In genomic region chr13:50467156-50467814, GRCh38 we compare ENCODE assay signal across 22 cellular contexts.
DNase-seq lines count a peak whose midpoint lies in the region; ATAC-seq, FAIRE-seq and TF ChIP-seq lines count a peak whose summit lies in the region.
"Had no signal": no experiment of that assay in that cellular context is flagged by ENCODE, and none has a peak within 500 bp of the region (broad histone marks: within the 10 kb centered on the region; RNA-seq: fewer than 3 reads in every experiment).

No MANE protein-coding gene starts in this region.

- intact Hi-C loops in CD8-positive, alpha-beta T cell (cut with DNase I, micrococcal nuclease): no loop called here
- intact Hi-C loops in prostate gland (cut with DNase I): no loop called here

- H3K36me3 Mint-ChIP-seq in neural crest cell (ENCODE audit: low read depth): no peaks in the 10 kb centered on the region
- H3K36me3 Mint-ChIP-seq in CD8-positive, alpha-beta T cell: no peaks in the 10 kb centered on the region
- H3K36me3 Mint-ChIP-seq: CD14-positive monocyte had no signal

- H3K4me1 ChIP-seq in CD8-positive, alpha-beta T cell (ENCODE audit: insufficient read depth, low read length): no peaks in the 10 kb centered on the region
- no peaks in the 10 kb centered on the region for H3K4me1 ChIP-seq in prostate gland (replicated peaks)
- H3K4me1 ChIP-seq: Peyer's patch had no signal

- H3K27me3 Mint-ChIP-seq in neural crest cell (ENCODE audit: low read depth): no peaks in the 10 kb centered on the region
- no peaks in the 10 kb centered on the region for H3K27me3 Mint-ChIP-seq in CD8-positive, alpha-beta T cell (ENCODE audit: low read depth)

- WGBS in prostate gland: 54% methylated on average over 10 of the region's 10 CpGs

- CTCF ChIA-PET in CD8-positive, alpha-beta T cell (lab: Charles Lee): interaction anchor here (0.6 kb wide), 1 partner anchor 130 kb away, joined by 3 read pairs; no protein-coding TSS in a partner anchor

- ATAC-seq in CD8-positive, alpha-beta T cell: no peak
- ATAC-seq: HepG2, SK-N-SH treated with all-trans-retinoic acid at 6 μM for 48 hours had no signal

- DNase-seq in DMS79 treated with DMSO at 0.1 percent for 48 hours (lab: John Stamatoyannopoulos, UW): peak; percentile 38
- DNase-seq in NCI-H187 (lab: John Stamatoyannopoulos, UW): peak; percentile 76 to 89
- DNase-seq in bronchial epithelial cell (ENCODE audit: low read depth): no peak
- no peak for DNase-seq in neural crest cell (ENCODE audit: low read depth, low spot score)
- no peak for DNase-seq in stimulated activated CD4-positive, alpha-beta T cell treated with anti-CD3 and anti-CD28 coated beads, Interleukin-1b, Interleukin-23, amount 100 ng/mL, for 48 hours
- DNase-seq in CD8-positive, alpha-beta T cell: no peak
- DNase-seq in prostate gland (ENCODE audit: low spot score): no peak
- DNase-seq in NCI-H1105 treated with DMSO at 0.1 percent for 48 hours (lab: John Stamatoyannopoulos, UW): no peak
- DNase-seq: AML-193, COR-L47, DMS153, HFFc6, NCI-H1048, NCI-H2029, NCI-H524, Peyer's patch, SHP77 had no signal

- no peak overlapping the region for H3K4me3 Mint-ChIP-seq in neural crest cell
- no peak overlapping the region for H3K4me3 Mint-ChIP-seq in CD8-positive, alpha-beta T cell
- H3K4me3 Mint-ChIP-seq: CD14-positive monocyte, HFFc6 had no signal

- H3K27ac Mint-ChIP-seq in neural crest cell (ENCODE audit: unreplicated experiment): peak overlapping the region; percentile 44
- no peak overlapping the region for H3K27ac Mint-ChIP-seq in CD8-positive, alpha-beta T cell
- H3K27ac Mint-ChIP-seq: CD14-positive monocyte, HFFc6 had no signal

- POLR2A ChIA-PET in CD8-positive, alpha-beta T cell (lab: Charles Lee): no interaction called here

- H3K4me3 ChIP-seq in bronchial epithelial cell (ENCODE audit: low read depth, low read length): no peak overlapping the region
- no peak overlapping the region for H3K4me3 ChIP-seq in CD8-positive, alpha-beta T cell (ENCODE audit: low read depth, low read length)
- H3K4me3 ChIP-seq in prostate gland: no peak overlapping the region
- H3K4me3 ChIP-seq: Peyer's patch had no signal

- H3K27ac ChIP-seq in CD8-positive, alpha-beta T cell (ENCODE audit: low read depth, low read length): no peak overlapping the region
- H3K27ac ChIP-seq in prostate gland: no peak overlapping the region
- H3K27ac ChIP-seq: KMS-11, Peyer's patch had no signal

- TF ChIP-seq CTCF in bronchial epithelial cell (IDR thresholded peaks at IDR 0.05; ENCODE audit: insufficient read depth, low read length, severe bottlenecking): no peak
- no peak for TF ChIP-seq CTCF in neural crest cell (conservative IDR thresholded peaks at IDR 0.05)
- TF ChIP-seq CTCF in CD8-positive, alpha-beta T cell (IDR thresholded peaks at IDR 0.05): no peak
- no peak for TF ChIP-seq CTCF in prostate gland (IDR thresholded peaks at IDR 0.05)

- no peak for TF ChIP-seq POLR2A in prostate gland (IDR thresholded peaks at IDR 0.05)

- no peaks in the 10 kb centered on the region for H3K9me3 ChIP-seq in CD8-positive, alpha-beta T cell (ENCODE audit: low read length)
- no peaks in the 10 kb centered on the region for H3K9me3 ChIP-seq in prostate gland
- H3K9me3 ChIP-seq: Peyer's patch had no signal

- H3K36me3 ChIP-seq in bronchial epithelial cell (ENCODE audit: control insufficient read depth, insufficient read depth, low read length) (no peaks in the 10 kb centered on the region), prostate gland (no peaks in the 10 kb centered on the region)
- H3K36me3 ChIP-seq in CD8-positive, alpha-beta T cell (ENCODE audit: insufficient read depth, low read length): no peaks in the 10 kb centered on the region
- H3K36me3 ChIP-seq: Peyer's patch had no signal

- H3K9me3 Mint-ChIP-seq in neural crest cell: no peaks in the 10 kb centered on the region
- no peaks in the 10 kb centered on the region for H3K9me3 Mint-ChIP-seq in CD8-positive, alpha-beta T cell
- H3K9me3 Mint-ChIP-seq: HFFc6 had no signal

- peaks cover 24% of the 10 kb centered on the region for H3K4me1 Mint-ChIP-seq in neural crest cell
- no peaks in the 10 kb centered on the region for H3K4me1 Mint-ChIP-seq in CD8-positive, alpha-beta T cell (ENCODE audit: low read depth)
- H3K4me1 Mint-ChIP-seq: CD14-positive monocyte had no signal

- peak; percentile 77 for FAIRE-seq in bronchial epithelial cell (lab: Jason Lieb, UNC)
- FAIRE-seq: H54, HepG2 had no signal

- H3K27me3 ChIP-seq in bronchial epithelial cell (ENCODE audit: control insufficient read depth, insufficient read depth, low read length): no peaks in the 10 kb centered on the region
- no peaks in the 10 kb centered on the region for H3K27me3 ChIP-seq in CD8-positive, alpha-beta T cell (ENCODE audit: insufficient read depth, low read length)
- H3K27me3 ChIP-seq in prostate gland (replicated peaks; ENCODE audit: insufficient read depth): no peaks in the 10 kb centered on the region
- H3K27me3 ChIP-seq: Peyer's patch had no signal

Comparison
In these comparisons a context has a peak if more than half of its experiments do, and no peak if none do; other contexts are left out.
1. DNase-seq: peak in DMS79 treated with DMSO at 0.1 percent for 48 hours (single experiment) and NCI-H187 (2 of 2); none in bronchial epithelial cell (single experiment), neural crest cell (single experiment), stimulated activated CD4-positive, alpha-beta T cell treated with anti-CD3 and anti-CD28 coated beads, Interleukin-1b, Interleukin-23, amount 100 ng/mL, for 48 hours (single experiment), CD8-positive, alpha-beta T cell (0 of 7), prostate gland (single experiment) and NCI-H1105 treated with DMSO at 0.1 percent for 48 hours (single experiment).